In genomic region chr2:127408807-127409099, GRCh38 we compare ENCODE assay signal across 8 cellular contexts. TPM values are rescaled to one million over a fixed set of nuclear protein-coding genes. Genes with fewer than 3 reads are reported as not detected.
DNase-seq lines count a peak whose midpoint lies in the region; ATAC-seq, FAIRE-seq and TF ChIP-seq lines count a peak whose summit lies in the region.

No MANE protein-coding gene starts in this region.

- H3K9ac ChIP-seq in SK-N-SH (peak overlapping the region; percentile 66; the same call in 1 of the 2 replicates), fibroblast of lung (ENCODE audit: insufficient read depth, low read length) (peak overlapping the region; percentile 75)

- no peaks in the 10 kb centered on the region for H3K36me3 ChIP-seq in DOHH2 (ENCODE audit: control insufficient read depth, low read length)
- no peaks in the 10 kb centered on the region for H3K36me3 ChIP-seq in SK-N-SH (replicated peaks in 1 of 2; ENCODE audit: control insufficient read depth in 1 of 2, insufficient read depth in 2 of 2, low read length in 1 of 2)
- H3K36me3 ChIP-seq in fibroblast of lung (ENCODE audit: control insufficient read depth, insufficient read depth, low read length) = no peaks in the 10 kb centered on the region
- no peaks in the 10 kb centered on the region for H3K36me3 ChIP-seq in sigmoid colon

- H3F3A ChIP-seq in DOHH2 (ENCODE audit: control insufficient read depth, insufficient read depth) (0 out of 2 replicates have a peak, but pooled peaks cover 6% of the 10 kb centered on the region), SK-N-SH (replicated peaks; ENCODE audit: insufficient read depth) (peaks cover 43% of the 10 kb centered on the region)

- POLR2A ChIA-PET in SK-N-SH (lab: Yijun Ruan, JAX) = interaction anchor here (0.7 kb wide), 1 partner anchor 293 kb away, joined by 3 read pairs; no protein-coding TSS in a partner anchor

- ATAC-seq in HG02973 (IDR thresholded peaks at IDR 0.05; ENCODE audit: unreplicated experiment) = no peak

- no peak for TF ChIP-seq CTCF in DOHH2 (IDR thresholded peaks at IDR 0.05; ENCODE audit: low read depth, low read length, poor library complexity, severe bottlenecking)
- TF ChIP-seq CTCF in SK-N-SH (IDR thresholded peaks at IDR 0.05) = no peak
- no peak for TF ChIP-seq CTCF in fibroblast of lung (conservative IDR thresholded peaks at IDR 0.05 in 1 of 2, IDR thresholded peaks at IDR 0.05 in 1 of 2; ENCODE audit: low read depth in 1 of 2, low read length in 2 of 2)
- TF ChIP-seq CTCF in sigmoid colon (IDR thresholded peaks at IDR 0.05) = no peak

- H3K79me2 ChIP-seq in DOHH2 (ENCODE audit: control insufficient read depth, low read length) (no peaks in the 10 kb centered on the region), SK-N-SH (ENCODE audit: insufficient read depth) (no peaks in the 10 kb centered on the region), fibroblast of lung (ENCODE audit: control insufficient read depth, insufficient read depth, low read length) (no peaks in the 10 kb centered on the region)

- DNase-seq in SK-N-SH (no peak), fibroblast of lung (ENCODE audit: low read depth in 2 of 2) (no peak), sigmoid colon (no peak), GM12891 (ENCODE audit: insufficient read length, low spot score) (no peak), NCI-H345 treated with DMSO at 0.1 percent for 48 hours (lab: John Stamatoyannopoulos, UW; ENCODE audit: unreplicated experiment) (no peak)
- DNase-seq in stimulated activated CD4-positive, alpha-beta T cell treated with anti-CD3 and anti-CD28 coated beads, Interleukin-2, amount 100 ng/mL, for 24 hours = no peak

- intact Hi-C loops in sigmoid colon (cut with DNase I) = loop anchor here (1.0 to 10.0 kb wide), 4 partner anchors 21 to 344 kb away; partner anchors contain the start of genes IWS1 and MAP3K2

- H3K4me2 ChIP-seq in DOHH2 (ENCODE audit: low read length) = peak overlapping the region; percentile 72
- peak overlapping the region; percentile 73; the same call in 1 of the 2 replicates for H3K4me2 ChIP-seq in SK-N-SH
- H3K4me2 ChIP-seq in fibroblast of lung (ENCODE audit: extremely low read depth, insufficient read depth, low read length) = no peak overlapping the region

- WGBS in SK-N-SH (ENCODE audit: low lambda C conversion rate) = 88% methylated on average over 10 of the region's 10 CpGs
- 59 to 81% methylated on average over 10 of the region's 10 CpGs for WGBS in sigmoid colon, 2 donors

- H3K9me3 ChIP-seq in DOHH2 (ENCODE audit: control insufficient read depth, insufficient read depth, low read length) = no peaks in the 10 kb centered on the region
- no peaks in the 10 kb centered on the region for H3K9me3 ChIP-seq in SK-N-SH
- H3K9me3 ChIP-seq in fibroblast of lung (ENCODE audit: control insufficient read depth, insufficient read depth, low read depth, low read length) = no peaks in the 10 kb centered on the region
- no peaks in the 10 kb centered on the region for H3K9me3 ChIP-seq in sigmoid colon

- H3K9me2 ChIP-seq in DOHH2 (replicated peaks; ENCODE audit: control insufficient read depth, low read length) (no peaks in the 10 kb centered on the region), SK-N-SH (no peaks in the 10 kb centered on the region)

- TF ChIP-seq RAD21 in SK-N-SH (IDR thresholded peaks at IDR 0.05; ENCODE audit: low read length) = no peak

- H3K27ac ChIP-seq in DOHH2 (ENCODE audit: low read depth, low read length) (no peak overlapping the region), SK-N-SH (ENCODE audit: low read depth in 2 of 2, low read length in 1 of 2) (peak overlapping the region; percentile 87 to 92), fibroblast of lung (ENCODE audit: insufficient read depth, low read length) (peak overlapping the region; percentile 83), sigmoid colon (peak overlapping the region; percentile 87 to 93 (median 90))

- H3K4me3 ChIP-seq in DOHH2 (ENCODE audit: low read length) = peak overlapping the region; percentile 62
- peak overlapping the region; percentile 53 to 56 for H3K4me3 ChIP-seq in SK-N-SH (ENCODE audit: low read depth in 2 of 2, low read length in 1 of 2)
- no peak overlapping the region for H3K4me3 ChIP-seq in fibroblast of lung (replicated peaks in 1 of 4; ENCODE audit: control extremely low read depth in 1 of 4, insufficient read depth in 1 of 4, low read depth in 3 of 4, low read length in 4 of 4)
- H3K4me3 ChIP-seq in sigmoid colon = peak overlapping the region in 3 of 4 donors; percentile 53 to 63 (median 61)

- H2AFZ ChIP-seq in SK-N-SH (ENCODE audit: low read depth) (peak overlapping the region; percentile 73; the same call in 1 of the 2 replicates), fibroblast of lung (ENCODE audit: low read length) (no peak overlapping the region)

- TF ChIP-seq EP300 in SK-N-SH (IDR thresholded peaks at IDR 0.05; ENCODE audit: borderline replicate concordance in 1 of 2, low read depth in 1 of 2, low read length in 1 of 2) (no peak), sigmoid colon (IDR thresholded peaks at IDR 0.05) (no peak)

- H3K4me1 ChIP-seq in DOHH2 (ENCODE audit: control insufficient read depth, low read length) = peaks cover 40% of the 10 kb centered on the region
- peaks cover 16 to 43% of the 10 kb centered on the region in 2 experiments for H3K4me1 ChIP-seq in SK-N-SH (ENCODE audit: control insufficient read depth in 1 of 2, insufficient read depth in 2 of 2, low read depth in 1 of 2, low read length in 1 of 2)
- H3K4me1 ChIP-seq in fibroblast of lung (ENCODE audit: control insufficient read depth, extremely low read depth, insufficient read depth, low read length) = peaks cover 9% of the 10 kb centered on the region
- H3K4me1 ChIP-seq in sigmoid colon = peaks cover 0 to 33% (median 25%) of the 10 kb centered on the region in 4 donors

- H3K27me3 ChIP-seq in DOHH2 (ENCODE audit: control insufficient read depth, low read length) (0 out of 2 replicates have a peak, but pooled peaks cover 3% of the 10 kb centered on the region), SK-N-SH (ENCODE audit: insufficient read depth) (no peaks in the 10 kb centered on the region), fibroblast of lung (ENCODE audit: control insufficient read depth, insufficient read depth, low read length) (no peaks in the 10 kb centered on the region), sigmoid colon (no peaks in the 10 kb centered on the region)

- TF ChIP-seq POLR2A in sigmoid colon (IDR thresholded peaks at IDR 0.05) (no peak), GM12891 (IDR thresholded peaks at IDR 0.05; ENCODE audit: low read depth, low read length) (no peak)

- no peaks in the 10 kb centered on the region for H4K20me1 ChIP-seq in DOHH2 (ENCODE audit: control insufficient read depth, insufficient read depth, low read depth, low read length)
- H4K20me1 ChIP-seq in SK-N-SH (ENCODE audit: insufficient read depth) = no peaks in the 10 kb centered on the region
- H4K20me1 ChIP-seq in fibroblast of lung (ENCODE audit: control insufficient read depth, extremely low read depth, insufficient read depth, low read length) = no peaks in the 10 kb centered on the region

- no peak for FAIRE-seq in GM12891 (lab: Jason Lieb, UNC)

- CTCF ChIA-PET in SK-N-SH (lab: Yijun Ruan, JAX) = interaction anchor here (1.3 to 1.5 kb wide), 2 partner anchors 21 to 84 kb away, joined by 4 to 6 read pairs; no protein-coding TSS in a partner anchor

TF ChIP-seq in SK-N-SH, 30 proteins besides CTCF, POLR2A, EP300 and RAD21 (continues in another document):
- TF ChIP-seq CHD2 (IDR thresholded peaks at IDR 0.05; ENCODE audit: low read length, partially characterized antibody) (no peak), FOXJ3 (CRISPR knock-in tag; IDR thresholded peaks at IDR 0.05) (no peak), TAF1 (IDR thresholded peaks at IDR 0.05; ENCODE audit: borderline replicate concordance, low read depth, low read length) (no peak), JUND (IDR thresholded peaks at IDR 0.05) (no peak), EZH2phosphoT487 (IDR thresholded peaks at IDR 0.05; ENCODE audit: borderline replicate concordance, low read depth) (no peak), MAX (IDR thresholded peaks at IDR 0.05; ENCODE audit: low read depth) (no peak)

TF ChIP-seq in GM12891, 5 proteins besides CTCF, POLR2A, EP300 and RAD21:
- TF ChIP-seq PAX5 (IDR thresholded peaks at IDR 0.05; ENCODE audit: insufficient read depth, low read length, severe bottlenecking) = no peak
- no peak for TF ChIP-seq TAF1 (IDR thresholded peaks at IDR 0.05; ENCODE audit: low read depth, low read length)
- no peak for TF ChIP-seq SPI1 (IDR thresholded peaks at IDR 0.05; ENCODE audit: low read depth, low read length)
- no peak for TF ChIP-seq POLR2AphosphoS5 (IDR thresholded peaks at IDR 0.05; ENCODE audit: low read depth, low read length)
TF ChIP-seq in GM12891: peak in this region for 0.

RNA-seq across cellular contexts. Expression of gene PROC, which starts 9.5 kb away (rescaled TPM):
- polyA plus RNA-seq in SK-N-SH (2012; rRNA removed) (0.06 and 0.10 TPM in 2 replicates), fibroblast of lung (not detected in 2 replicates), sigmoid colon (1 to 10 TPM; 1.4 to 7.8 (median 1.8) TPM)
- 0.06 and 0.22 TPM in 2 replicates for polyA plus RNA-seq in SK-N-SH (2012; cell fraction: cytosol; rRNA removed)
- 0.31 and 0.33 TPM in 2 replicates for polyA plus RNA-seq in SK-N-SH (2012; cell fraction: nucleus; rRNA removed)
- total RNA-seq in fibroblast of lung (not detected in 2 replicates), sigmoid colon (not detected)
- polyA plus RNA-seq in fibroblast of lung (2012) = not detected in 2 replicates
- polyA minus RNA-seq in fibroblast of lung (ENCODE audit: low replicate concordance) = not detected in 2 replicates
- not detected for polyA plus RNA-seq in GM12891 (2012; ENCODE audit: low read depth, missing spikeins)

RNA-seq across cellular contexts. Expression of gene MAP3K2, which starts 21.0 kb away (rescaled TPM):
- polyA plus RNA-seq in SK-N-SH (2012; rRNA removed) (2.7 and 4.0 TPM in 2 replicates), fibroblast of lung (9.7 and 15.6 TPM in 2 replicates), sigmoid colon (10 to 100 TPM in 1 of 3 donors, 1 to 10 TPM in 2; 9.0 to 10.4 (median 9.2) TPM)
- 4.4 and 4.8 TPM in 2 replicates for polyA plus RNA-seq in SK-N-SH (2012; cell fraction: cytosol; rRNA removed)
- 3.7 and 5.4 TPM in 2 replicates for polyA plus RNA-seq in SK-N-SH (2012; cell fraction: nucleus; rRNA removed)
- total RNA-seq in fibroblast of lung (30.1 and 32.6 TPM in 2 replicates), sigmoid colon (10 to 100 TPM; 39.9 to 52.2 (median 47.7) TPM)
- 8.4 and 14.9 TPM in 2 replicates for polyA plus RNA-seq in fibroblast of lung (2012)
- polyA minus RNA-seq in fibroblast of lung (ENCODE audit: low replicate concordance) = 4.7 and 5.3 TPM in 2 replicates
- 6.7 TPM for polyA plus RNA-seq in GM12891 (2012; ENCODE audit: low read depth, missing spikeins)

Comparison
In these comparisons a context has a peak if more than half of its experiments do, and no peak if none do; other contexts are left out.
1. H3K4me3 ChIP-seq: peak in DOHH2 (single experiment), SK-N-SH (2 of 2) and sigmoid colon (3 of 4); none in fibroblast of lung (0 of 4).